ENCODE assay signal across 9 cellular contexts in the genomic region with DNA sequence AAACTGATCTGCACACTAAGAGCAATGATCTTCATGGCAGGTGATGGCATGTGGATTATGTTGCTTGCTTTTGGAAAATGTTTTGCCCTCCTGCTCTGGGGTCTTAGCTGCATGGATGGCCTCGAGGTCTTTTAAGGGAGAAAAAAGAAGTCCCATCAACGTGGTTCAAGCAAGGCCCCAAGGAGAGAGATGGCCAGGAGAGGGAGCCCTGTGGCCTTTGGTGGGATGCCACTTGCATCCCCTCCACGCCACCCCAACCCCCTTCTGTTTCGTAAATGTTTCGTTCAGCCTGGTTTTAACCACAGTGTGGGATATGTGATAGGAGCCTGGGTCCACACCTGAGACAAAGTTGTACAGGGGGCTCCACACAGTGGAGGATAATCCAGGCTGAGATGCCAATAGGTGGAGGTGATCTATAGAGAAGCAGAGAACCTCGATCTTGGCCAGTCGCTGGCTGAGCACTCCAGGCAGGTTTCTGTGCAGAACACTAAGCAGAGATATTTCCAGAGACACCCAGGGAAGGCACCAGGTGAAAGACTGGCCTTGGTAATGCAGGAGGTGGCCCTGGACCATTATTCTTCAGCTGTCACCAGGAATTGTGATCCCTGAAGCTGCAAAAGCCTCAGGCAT. TPM values are rescaled to one million over a fixed set of nuclear protein-coding genes. Genes with fewer than 3 reads are reported as not detected.
A peak's percentile ranks its signal among the peaks of the same experiment; 100 is the strongest.
DNase-seq lines count a peak whose midpoint lies in the region; TF ChIP-seq lines count a peak whose summit lies in the region.
"Had no signal": no experiment of that assay in that cellular context is flagged by ENCODE, and none has a peak within 500 bp of the region (broad histone marks: within the 10 kb centered on the region; RNA-seq: fewer than 3 reads in every experiment).

No MANE protein-coding gene starts in this region.

- H3K9ac ChIP-seq in OCI-LY3 (ENCODE audit: low read length) (no peak overlapping the region), fibroblast of lung (ENCODE audit: insufficient read depth, low read length) (no peak overlapping the region)

- DNase-seq in NCI-H82 (lab: John Stamatoyannopoulos, UW) (peak; percentile 66), NCI-H82 treated with DMSO at 0.1 percent for 48 hours (lab: John Stamatoyannopoulos, UW; ENCODE audit: unreplicated experiment) (no peak), fibroblast of lung (ENCODE audit: low read depth in 2 of 2) (peak; percentile 7), thyroid gland (peak; percentile 83 to 85), GM19238 (ENCODE audit: insufficient read length, low spot score) (no peak)
- no peak for DNase-seq in NK-92 treated with Interleukin-12 subunit alpha and Interleukin-12 subunit beta, amount 100 ng/mL, for 24 hours (lab: John Stamatoyannopoulos, UW)
- DNase-seq in stimulated activated CD4-positive, alpha-beta T cell treated with anti-CD3 and anti-CD28 coated beads, Interleukin-1b, Interleukin-23, amount 100 ng/mL, for 48 hours = no peak
- DNase-seq: CD4-positive, alpha-beta memory T cell had no signal

- H4K20me1 ChIP-seq in OCI-LY3 (ENCODE audit: insufficient read depth, low read length) (no peaks in the 10 kb centered on the region), fibroblast of lung (ENCODE audit: control insufficient read depth, extremely low read depth, insufficient read depth, low read length) (no peaks in the 10 kb centered on the region)

- TF ChIP-seq POLR2A in thyroid gland (IDR thresholded peaks at IDR 0.05) = no peak

- H3K9me3 ChIP-seq in OCI-LY3 (ENCODE audit: insufficient read depth, low read length) (no peaks in the 10 kb centered on the region), fibroblast of lung (ENCODE audit: control insufficient read depth, insufficient read depth, low read depth, low read length) (no peaks in the 10 kb centered on the region), thyroid gland (no peaks in the 10 kb centered on the region)

- H3K79me2 ChIP-seq in OCI-LY3 (ENCODE audit: low read length) = no peaks in the 10 kb centered on the region
- H3K79me2 ChIP-seq in fibroblast of lung (ENCODE audit: control insufficient read depth, insufficient read depth, low read length) = no peaks in the 10 kb centered on the region

- peak overlapping the region; percentile 90 for H3K4me2 ChIP-seq in OCI-LY3 (ENCODE audit: low read length)
- H3K4me2 ChIP-seq in fibroblast of lung (ENCODE audit: extremely low read depth, insufficient read depth, low read length) = no peak overlapping the region

- 35 to 40% methylated on average over 6 to 7 of the region's 7 CpGs for WGBS in thyroid gland, 2 donors

- no peak overlapping the region for H3K27ac ChIP-seq in OCI-LY3 (ENCODE audit: low read length)
- no peak overlapping the region for H3K27ac ChIP-seq in fibroblast of lung (ENCODE audit: insufficient read depth, low read length)
- H3K27ac ChIP-seq in thyroid gland = no peak overlapping the region

- intact Hi-C loops in thyroid gland (cut with DNase I) = loop anchor here (5.0 kb wide), 1 partner anchor 129 kb away; a partner anchor contains a TSS

- H3K4me3 ChIP-seq in OCI-LY3 (ENCODE audit: low read length) (peak overlapping the region; percentile 68), fibroblast of lung (replicated peaks in 1 of 4; ENCODE audit: control extremely low read depth in 1 of 4, insufficient read depth in 1 of 4, low read depth in 3 of 4, low read length in 4 of 4) (no peak overlapping the region), thyroid gland (replicated peaks in 1 of 3) (no peak overlapping the region)

- H3K27me3 ChIP-seq in OCI-LY3 (ENCODE audit: low read depth, low read length) (no peaks in the 10 kb centered on the region), fibroblast of lung (ENCODE audit: control insufficient read depth, insufficient read depth, low read length) (no peaks in the 10 kb centered on the region), thyroid gland (no peaks in the 10 kb centered on the region)

- H3K4me1 ChIP-seq in OCI-LY3 (ENCODE audit: low read length) (peaks cover 26% of the 10 kb centered on the region), fibroblast of lung (ENCODE audit: control insufficient read depth, extremely low read depth, insufficient read depth, low read length) (no peaks in the 10 kb centered on the region), thyroid gland (peaks cover 0 to 3% of the 10 kb centered on the region in 2 donors)

- TF ChIP-seq CTCF in OCI-LY3 (IDR thresholded peaks at IDR 0.05; ENCODE audit: low read depth, low read length) (peak; percentile 91), fibroblast of lung (conservative IDR thresholded peaks at IDR 0.05 in 1 of 2, IDR thresholded peaks at IDR 0.05 in 1 of 2; ENCODE audit: low read depth in 1 of 2, low read length in 2 of 2) (peak in 1 of 2 donors; percentile 35), thyroid gland (IDR thresholded peaks at IDR 0.05) (peak in 5 of 6 experiments; percentile 19 to 90 (median 78))

- H3K36me3 ChIP-seq in OCI-LY3 (replicated peaks; ENCODE audit: low read depth, low read length) (no peaks in the 10 kb centered on the region), fibroblast of lung (ENCODE audit: control insufficient read depth, insufficient read depth, low read length) (no peaks in the 10 kb centered on the region), thyroid gland (no peaks in the 10 kb centered on the region)

- H2AFZ ChIP-seq in OCI-LY3 (ENCODE audit: low read depth, low read length) = peak overlapping the region; percentile 58
- H2AFZ ChIP-seq in fibroblast of lung (ENCODE audit: low read length) = no peak overlapping the region

RNA-seq across cellular contexts. Expression of a gene that starts 25.8 kb away (rescaled TPM):
- total RNA-seq in fibroblast of lung (0.17 and 0.26 TPM in 2 replicates), thyroid gland (10 to 100 TPM in 1 of 4 donors, 1 to 10 TPM in 1, under 1 TPM in 2; 0.33 to 11.2 (median 1.4) TPM)
- polyA plus RNA-seq in fibroblast of lung = 0.08 and 0.15 TPM in 2 replicates
- polyA plus RNA-seq in fibroblast of lung (2012) = 0.06 and 0.14 TPM in 2 replicates
- polyA minus RNA-seq in fibroblast of lung (ENCODE audit: low replicate concordance) = 0.04 TPM in 1 of 2 replicates, not detected in the other
- total RNA-seq: CD4-positive, alpha-beta memory T cell had no signal
- polyA plus RNA-seq: CD4-positive, alpha-beta memory T cell had no signal

Comparison
In these comparisons a context has a peak if more than half of its experiments do, and no peak if none do; other contexts are left out.
1. DNase-seq: peak in NCI-H82 (single experiment), fibroblast of lung (2 of 2) and thyroid gland (2 of 2); none in NCI-H82 treated with DMSO at 0.1 percent for 48 hours (single experiment), NK-92 treated with Interleukin-12 subunit alpha and Interleukin-12 subunit beta, amount 100 ng/mL, for 24 hours (single experiment), GM19238 (single experiment) and stimulated activated CD4-positive, alpha-beta T cell treated with anti-CD3 and anti-CD28 coated beads, Interleukin-1b, Interleukin-23, amount 100 ng/mL, for 48 hours (single experiment).